Comparison of ENCODE assay signal across 1 cellular context in the genomic region with DNA sequence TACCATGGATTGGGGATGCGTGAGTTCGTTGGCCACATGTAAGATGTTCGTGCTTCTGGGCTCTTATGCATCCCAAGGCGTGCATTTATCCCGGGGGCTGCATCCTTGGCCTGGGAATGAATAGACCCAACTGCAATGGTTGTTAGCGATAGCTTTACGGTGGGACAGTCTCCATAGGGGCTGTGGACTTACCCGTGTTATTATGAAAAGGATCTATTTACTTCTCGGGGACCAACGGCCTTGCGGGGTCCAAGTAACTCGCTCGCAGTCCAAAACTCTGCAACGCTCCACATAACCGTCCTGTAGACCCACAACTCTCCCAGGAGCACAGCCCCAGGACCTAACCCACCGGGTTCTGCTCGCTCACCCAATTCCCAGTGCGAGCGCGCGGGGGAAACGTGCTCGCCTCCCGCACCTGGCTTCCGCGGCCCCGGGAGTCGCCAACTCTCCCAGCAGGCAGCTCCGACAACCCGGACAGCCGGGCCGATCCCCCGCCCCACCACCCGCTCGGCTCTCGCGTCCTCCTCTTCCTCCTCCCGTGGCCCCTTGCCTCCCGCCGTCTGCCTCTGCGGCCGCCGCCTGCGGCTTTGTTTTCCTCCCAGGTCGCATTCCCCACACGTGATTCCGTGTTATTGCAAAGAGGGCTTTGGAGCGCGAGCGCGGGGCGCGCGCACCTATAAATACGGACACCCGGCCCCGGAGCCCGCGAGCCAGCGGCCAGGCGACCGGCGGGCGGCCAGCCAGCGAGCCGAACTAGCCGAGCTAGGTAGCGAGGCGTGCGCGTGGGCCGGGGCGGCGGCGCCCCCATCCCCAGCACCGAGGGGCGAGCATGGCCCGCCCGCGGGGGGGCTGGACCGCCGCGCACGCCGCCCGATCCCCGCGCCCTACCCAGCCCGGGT.
TF ChIP-seq lines count a peak whose summit lies in the region.

A gene with protein sequence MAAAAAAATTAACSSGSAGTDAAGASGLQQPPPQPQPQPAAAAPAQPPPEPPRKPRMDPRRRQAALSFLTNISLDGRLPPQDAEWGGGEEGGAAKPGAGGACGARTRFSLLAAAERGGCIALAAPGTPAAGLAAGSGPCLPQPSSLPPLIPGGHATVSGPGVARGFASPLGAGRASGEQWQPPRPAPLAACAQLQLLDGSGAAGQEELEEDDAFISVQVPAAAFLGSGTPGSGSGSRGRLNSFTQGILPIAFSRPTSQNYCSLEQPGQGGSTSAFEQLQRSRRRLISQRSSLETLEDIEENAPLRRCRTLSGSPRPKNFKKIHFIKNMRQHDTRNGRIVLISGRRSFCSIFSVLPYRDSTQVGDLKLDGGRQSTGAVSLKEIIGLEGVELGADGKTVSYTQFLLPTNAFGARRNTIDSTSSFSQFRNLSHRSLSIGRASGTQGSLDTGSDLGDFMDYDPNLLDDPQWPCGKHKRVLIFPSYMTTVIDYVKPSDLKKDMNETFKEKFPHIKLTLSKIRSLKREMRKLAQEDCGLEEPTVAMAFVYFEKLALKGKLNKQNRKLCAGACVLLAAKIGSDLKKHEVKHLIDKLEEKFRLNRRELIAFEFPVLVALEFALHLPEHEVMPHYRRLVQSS (plus strand): TSS at position 706 of the 899 bp plus-strand sequence. CDS start 278 bp downstream, outside the sequence.

TF ChIP-seq in HepG2, 621 proteins besides CTCF, POLR2A, EP300 and RAD21 (continued from another document and continues in another):
- TF ChIP-seq, protein P1, sequence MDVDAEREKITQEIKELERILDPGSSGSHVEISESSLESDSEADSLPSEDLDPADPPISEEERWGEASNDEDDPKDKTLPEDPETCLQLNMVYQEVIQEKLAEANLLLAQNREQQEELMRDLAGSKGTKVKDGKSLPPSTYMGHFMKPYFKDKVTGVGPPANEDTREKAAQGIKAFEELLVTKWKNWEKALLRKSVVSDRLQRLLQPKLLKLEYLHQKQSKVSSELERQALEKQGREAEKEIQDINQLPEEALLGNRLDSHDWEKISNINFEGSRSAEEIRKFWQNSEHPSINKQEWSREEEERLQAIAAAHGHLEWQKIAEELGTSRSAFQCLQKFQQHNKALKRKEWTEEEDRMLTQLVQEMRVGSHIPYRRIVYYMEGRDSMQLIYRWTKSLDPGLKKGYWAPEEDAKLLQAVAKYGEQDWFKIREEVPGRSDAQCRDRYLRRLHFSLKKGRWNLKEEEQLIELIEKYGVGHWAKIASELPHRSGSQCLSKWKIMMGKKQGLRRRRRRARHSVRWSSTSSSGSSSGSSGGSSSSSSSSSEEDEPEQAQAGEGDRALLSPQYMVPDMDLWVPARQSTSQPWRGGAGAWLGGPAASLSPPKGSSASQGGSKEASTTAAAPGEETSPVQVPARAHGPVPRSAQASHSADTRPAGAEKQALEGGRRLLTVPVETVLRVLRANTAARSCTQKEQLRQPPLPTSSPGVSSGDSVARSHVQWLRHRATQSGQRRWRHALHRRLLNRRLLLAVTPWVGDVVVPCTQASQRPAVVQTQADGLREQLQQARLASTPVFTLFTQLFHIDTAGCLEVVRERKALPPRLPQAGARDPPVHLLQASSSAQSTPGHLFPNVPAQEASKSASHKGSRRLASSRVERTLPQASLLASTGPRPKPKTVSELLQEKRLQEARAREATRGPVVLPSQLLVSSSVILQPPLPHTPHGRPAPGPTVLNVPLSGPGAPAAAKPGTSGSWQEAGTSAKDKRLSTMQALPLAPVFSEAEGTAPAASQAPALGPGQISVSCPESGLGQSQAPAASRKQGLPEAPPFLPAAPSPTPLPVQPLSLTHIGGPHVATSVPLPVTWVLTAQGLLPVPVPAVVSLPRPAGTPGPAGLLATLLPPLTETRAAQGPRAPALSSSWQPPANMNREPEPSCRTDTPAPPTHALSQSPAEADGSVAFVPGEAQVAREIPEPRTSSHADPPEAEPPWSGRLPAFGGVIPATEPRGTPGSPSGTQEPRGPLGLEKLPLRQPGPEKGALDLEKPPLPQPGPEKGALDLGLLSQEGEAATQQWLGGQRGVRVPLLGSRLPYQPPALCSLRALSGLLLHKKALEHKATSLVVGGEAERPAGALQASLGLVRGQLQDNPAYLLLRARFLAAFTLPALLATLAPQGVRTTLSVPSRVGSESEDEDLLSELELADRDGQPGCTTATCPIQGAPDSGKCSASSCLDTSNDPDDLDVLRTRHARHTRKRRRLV (CRISPR knock-in tag; IDR thresholded peaks at IDR 0.05): peak; percentile 54; the same call in 1 of the 2 replicates
- TF ChIP-seq ZFYVE20 (CRISPR knock-in tag; IDR thresholded peaks at IDR 0.05; ENCODE audit: borderline replicate concordance, low read depth) (no peak), ZNF337 (CRISPR knock-in tag; IDR thresholded peaks at IDR 0.05; ENCODE audit: borderline replicate concordance, low read depth) (no peak), NFYC (CRISPR knock-in tag; IDR thresholded peaks at IDR 0.05) (no peak), DNMT3B (CRISPR knock-in tag; conservative IDR thresholded peaks at IDR 0.05) (peak; percentile 73; the same call in 1 of the 2 replicates), PITX1 (CRISPR knock-in tag; IDR thresholded peaks at IDR 0.05) (peak; percentile 50; the same call in 1 of the 2 replicates), MTF2 (CRISPR knock-in tag; IDR thresholded peaks at IDR 0.05; ENCODE audit: borderline replicate concordance) (no peak), HNRNPLL (IDR thresholded peaks at IDR 0.05; ENCODE audit: low read depth, low read length, poor library complexity, severe bottlenecking) (peak; percentile 52), ZBTB7A (CRISPR knock-in tag; IDR thresholded peaks at IDR 0.05) (no peak), U2AF1 (optimal IDR thresholded peaks at IDR 0.05; ENCODE audit: low read depth, low read length) (no peak), ZFP82 (CRISPR knock-in tag; IDR thresholded peaks at IDR 0.05; ENCODE audit: borderline replicate concordance) (no peak; the same call in 1 of the 2 replicates), ZNF225 (CRISPR knock-in tag; IDR thresholded peaks at IDR 0.05) (peak; percentile 66; the same call in 1 of the 2 replicates), ZNF775 (CRISPR knock-in tag; IDR thresholded peaks at IDR 0.05; ENCODE audit: borderline replicate concordance) (no peak), GATA4 (IDR thresholded peaks at IDR 0.05; ENCODE audit: borderline replicate concordance, low read depth) (no peak), ZNF773 (CRISPR knock-in tag; IDR thresholded peaks at IDR 0.05; ENCODE audit: borderline replicate concordance) (no peak), ZNF441 (CRISPR knock-in tag; IDR thresholded peaks at IDR 0.05; ENCODE audit: borderline replicate concordance) (peak; percentile 67; the same call in 1 of the 2 replicates), TBL1XR1 (IDR thresholded peaks at IDR 0.05; ENCODE audit: borderline replicate concordance, low read length, partially characterized antibody) (no peak), ZNF737 (CRISPR knock-in tag; IDR thresholded peaks at IDR 0.05; ENCODE audit: borderline replicate concordance) (no peak), ZNF644 (CRISPR knock-in tag; IDR thresholded peaks at IDR 0.05; ENCODE audit: low read depth) (no peak), ZNF256 (CRISPR knock-in tag; conservative IDR thresholded peaks at IDR 0.05) (no peak), ZNF674 (CRISPR knock-in tag; IDR thresholded peaks at IDR 0.05; ENCODE audit: low read depth) (no peak), ZFP90 (CRISPR knock-in tag; IDR thresholded peaks at IDR 0.05; ENCODE audit: borderline replicate concordance) (no peak; the same call in 1 of the 2 replicates), PHB2 (IDR thresholded peaks at IDR 0.05; ENCODE audit: partially characterized antibody) (no peak), ARNTL (CRISPR knock-in tag; IDR thresholded peaks at IDR 0.05) (0 out of 2 replicates have a peak, but pooled peaks have one; percentile 59), EHMT2 (IDR thresholded peaks at IDR 0.05; ENCODE audit: borderline replicate concordance, low read depth, low read length) (no peak), NFIB (CRISPR knock-in tag; IDR thresholded peaks at IDR 0.05; ENCODE audit: borderline replicate concordance) (no peak), ZFP37 (CRISPR knock-in tag; IDR thresholded peaks at IDR 0.05; ENCODE audit: borderline replicate concordance) (no peak)
- TF ChIP-seq, protein P2, sequence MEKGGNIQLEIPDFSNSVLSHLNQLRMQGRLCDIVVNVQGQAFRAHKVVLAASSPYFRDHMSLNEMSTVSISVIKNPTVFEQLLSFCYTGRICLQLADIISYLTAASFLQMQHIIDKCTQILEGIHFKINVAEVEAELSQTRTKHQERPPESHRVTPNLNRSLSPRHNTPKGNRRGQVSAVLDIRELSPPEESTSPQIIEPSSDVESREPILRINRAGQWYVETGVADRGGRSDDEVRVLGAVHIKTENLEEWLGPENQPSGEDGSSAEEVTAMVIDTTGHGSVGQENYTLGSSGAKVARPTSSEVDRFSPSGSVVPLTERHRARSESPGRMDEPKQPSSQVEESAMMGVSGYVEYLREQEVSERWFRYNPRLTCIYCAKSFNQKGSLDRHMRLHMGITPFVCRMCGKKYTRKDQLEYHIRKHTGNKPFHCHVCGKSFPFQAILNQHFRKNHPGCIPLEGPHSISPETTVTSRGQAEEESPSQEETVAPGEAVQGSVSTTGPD (CRISPR knock-in tag; IDR thresholded peaks at IDR 0.05): no peak
- TF ChIP-seq, protein P3, sequence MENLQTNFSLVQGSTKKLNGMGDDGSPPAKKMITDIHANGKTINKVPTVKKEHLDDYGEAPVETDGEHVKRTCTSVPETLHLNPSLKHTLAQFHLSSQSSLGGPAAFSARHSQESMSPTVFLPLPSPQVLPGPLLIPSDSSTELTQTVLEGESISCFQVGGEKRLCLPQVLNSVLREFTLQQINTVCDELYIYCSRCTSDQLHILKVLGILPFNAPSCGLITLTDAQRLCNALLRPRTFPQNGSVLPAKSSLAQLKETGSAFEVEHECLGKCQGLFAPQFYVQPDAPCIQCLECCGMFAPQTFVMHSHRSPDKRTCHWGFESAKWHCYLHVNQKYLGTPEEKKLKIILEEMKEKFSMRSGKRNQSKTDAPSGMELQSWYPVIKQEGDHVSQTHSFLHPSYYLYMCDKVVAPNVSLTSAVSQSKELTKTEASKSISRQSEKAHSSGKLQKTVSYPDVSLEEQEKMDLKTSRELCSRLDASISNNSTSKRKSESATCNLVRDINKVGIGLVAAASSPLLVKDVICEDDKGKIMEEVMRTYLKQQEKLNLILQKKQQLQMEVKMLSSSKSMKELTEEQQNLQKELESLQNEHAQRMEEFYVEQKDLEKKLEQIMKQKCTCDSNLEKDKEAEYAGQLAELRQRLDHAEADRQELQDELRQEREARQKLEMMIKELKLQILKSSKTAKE (CRISPR knock-in tag; IDR thresholded peaks at IDR 0.05; ENCODE audit: borderline replicate concordance): peak; percentile 42; the same call in 1 of the 2 replicates
- TF ChIP-seq, protein P4, sequence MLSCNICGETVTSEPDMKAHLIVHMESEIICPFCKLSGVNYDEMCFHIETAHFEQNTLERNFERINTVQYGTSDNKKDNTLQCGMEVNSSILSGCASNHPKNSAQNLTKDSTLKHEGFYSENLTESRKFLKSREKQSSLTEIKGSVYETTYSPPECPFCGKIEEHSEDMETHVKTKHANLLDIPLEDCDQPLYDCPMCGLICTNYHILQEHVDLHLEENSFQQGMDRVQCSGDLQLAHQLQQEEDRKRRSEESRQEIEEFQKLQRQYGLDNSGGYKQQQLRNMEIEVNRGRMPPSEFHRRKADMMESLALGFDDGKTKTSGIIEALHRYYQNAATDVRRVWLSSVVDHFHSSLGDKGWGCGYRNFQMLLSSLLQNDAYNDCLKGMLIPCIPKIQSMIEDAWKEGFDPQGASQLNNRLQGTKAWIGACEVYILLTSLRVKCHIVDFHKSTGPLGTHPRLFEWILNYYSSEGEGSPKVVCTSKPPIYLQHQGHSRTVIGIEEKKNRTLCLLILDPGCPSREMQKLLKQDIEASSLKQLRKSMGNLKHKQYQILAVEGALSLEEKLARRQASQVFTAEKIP (CRISPR knock-in tag; IDR thresholded peaks at IDR 0.05; ENCODE audit: borderline replicate concordance): no peak
- TF ChIP-seq, protein P5, sequence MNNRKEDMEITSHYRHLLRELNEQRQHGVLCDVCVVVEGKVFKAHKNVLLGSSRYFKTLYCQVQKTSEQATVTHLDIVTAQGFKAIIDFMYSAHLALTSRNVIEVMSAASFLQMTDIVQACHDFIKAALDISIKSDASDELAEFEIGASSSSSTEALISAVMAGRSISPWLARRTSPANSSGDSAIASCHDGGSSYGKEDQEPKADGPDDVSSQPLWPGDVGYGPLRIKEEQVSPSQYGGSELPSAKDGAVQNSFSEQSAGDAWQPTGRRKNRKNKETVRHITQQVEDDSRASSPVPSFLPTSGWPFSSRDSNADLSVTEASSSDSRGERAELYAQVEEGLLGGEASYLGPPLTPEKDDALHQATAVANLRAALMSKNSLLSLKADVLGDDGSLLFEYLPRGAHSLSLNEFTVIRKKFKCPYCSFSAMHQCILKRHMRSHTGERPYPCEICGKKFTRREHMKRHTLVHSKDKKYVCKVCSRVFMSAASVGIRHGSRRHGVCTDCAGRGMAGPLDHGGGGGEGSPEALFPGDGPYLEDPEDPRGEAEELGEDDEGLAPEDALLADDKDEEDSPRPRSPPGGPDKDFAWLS (CRISPR knock-in tag; IDR thresholded peaks at IDR 0.05; ENCODE audit: borderline replicate concordance): no peak
- TF ChIP-seq, protein P6, sequence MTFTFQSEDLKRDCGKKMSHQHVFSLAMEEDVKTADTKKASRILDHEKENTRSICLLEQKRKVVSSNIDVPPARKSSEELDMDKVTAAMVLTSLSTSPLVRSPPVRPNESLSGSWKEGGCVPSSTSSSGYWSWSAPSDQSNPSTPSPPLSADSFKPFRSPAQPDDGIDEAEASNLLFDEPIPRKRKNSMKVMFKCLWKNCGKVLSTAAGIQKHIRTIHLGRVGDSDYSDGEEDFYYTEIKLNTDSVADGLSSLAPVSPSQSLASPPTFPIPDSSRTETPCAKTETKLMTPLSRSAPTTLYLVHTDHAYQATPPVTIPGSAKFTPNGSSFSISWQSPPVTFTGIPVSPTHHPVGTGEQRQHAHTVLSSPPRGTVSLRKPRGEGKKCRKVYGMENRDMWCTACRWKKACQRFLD (CRISPR knock-in tag; IDR thresholded peaks at IDR 0.05; ENCODE audit: borderline replicate concordance): no peak; the same call in 1 of the 2 replicates
- TF ChIP-seq, protein P7, sequence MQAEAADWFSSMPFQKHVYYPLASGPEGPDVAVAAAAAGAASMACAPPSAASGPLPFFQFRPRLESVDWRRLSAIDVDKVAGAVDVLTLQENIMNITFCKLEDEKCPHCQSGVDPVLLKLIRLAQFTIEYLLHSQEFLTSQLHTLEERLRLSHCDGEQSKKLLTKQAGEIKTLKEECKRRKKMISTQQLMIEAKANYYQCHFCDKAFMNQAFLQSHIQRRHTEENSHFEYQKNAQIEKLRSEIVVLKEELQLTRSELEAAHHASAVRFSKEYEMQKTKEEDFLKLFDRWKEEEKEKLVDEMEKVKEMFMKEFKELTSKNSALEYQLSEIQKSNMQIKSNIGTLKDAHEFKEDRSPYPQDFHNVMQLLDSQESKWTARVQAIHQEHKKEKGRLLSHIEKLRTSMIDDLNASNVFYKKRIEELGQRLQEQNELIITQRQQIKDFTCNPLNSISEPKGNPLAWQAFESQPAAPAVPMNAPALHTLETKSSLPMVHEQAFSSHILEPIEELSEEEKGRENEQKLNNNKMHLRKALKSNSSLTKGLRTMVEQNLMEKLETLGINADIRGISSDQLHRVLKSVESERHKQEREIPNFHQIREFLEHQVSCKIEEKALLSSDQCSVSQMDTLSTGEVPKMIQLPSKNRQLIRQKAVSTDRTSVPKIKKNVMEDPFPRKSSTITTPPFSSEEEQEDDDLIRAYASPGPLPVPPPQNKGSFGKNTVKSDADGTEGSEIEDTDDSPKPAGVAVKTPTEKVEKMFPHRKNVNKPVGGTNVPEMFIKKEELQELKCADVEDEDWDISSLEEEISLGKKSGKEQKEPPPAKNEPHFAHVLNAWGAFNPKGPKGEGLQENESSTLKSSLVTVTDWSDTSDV (CRISPR knock-in tag; IDR thresholded peaks at IDR 0.05): no peak; the same call in 1 of the 2 replicates
- TF ChIP-seq, protein P8, sequence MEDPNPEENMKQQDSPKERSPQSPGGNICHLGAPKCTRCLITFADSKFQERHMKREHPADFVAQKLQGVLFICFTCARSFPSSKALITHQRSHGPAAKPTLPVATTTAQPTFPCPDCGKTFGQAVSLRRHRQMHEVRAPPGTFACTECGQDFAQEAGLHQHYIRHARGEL (CRISPR knock-in tag; IDR thresholded peaks at IDR 0.05): no peak
